Comparison of ENCODE assay signal across 20 cellular contexts in the genomic region with DNA sequence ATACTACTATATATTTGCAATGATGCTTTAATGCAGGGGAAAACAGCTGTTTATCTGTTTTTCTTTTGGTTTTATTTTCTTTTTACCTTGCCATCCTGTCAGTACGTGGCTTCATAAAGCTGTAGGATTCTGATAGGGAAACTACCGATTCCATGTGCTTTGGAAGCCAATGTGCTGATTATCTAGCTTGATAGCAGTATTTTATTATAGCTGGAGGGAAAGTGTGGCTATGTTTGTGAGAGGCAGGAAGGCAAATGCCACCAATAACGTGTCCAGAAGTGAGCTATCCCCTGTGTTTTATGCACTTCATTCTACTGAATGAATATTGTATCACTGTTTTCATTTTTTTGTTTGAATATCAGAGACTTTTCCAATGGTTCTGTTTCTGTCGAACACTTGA. TPM values are rescaled to one million over a fixed set of nuclear protein-coding genes. Genes with fewer than 3 reads are reported as not detected.
DNase-seq lines count a peak whose midpoint lies in the region; ATAC-seq, FAIRE-seq and TF ChIP-seq lines count a peak whose summit lies in the region.
"Had no signal": no experiment of that assay in that cellular context is flagged by ENCODE, and none has a peak within 500 bp of the region (broad histone marks: within the 10 kb centered on the region; RNA-seq: fewer than 3 reads in every experiment).

No MANE protein-coding gene starts in this region.

- peak; percentile 34 for FAIRE-seq in astrocyte (lab: Jason Lieb, UNC)
- no peak for FAIRE-seq in GM12891 (lab: Jason Lieb, UNC)

- no peaks in the 10 kb centered on the region for H3K79me2 ChIP-seq in astrocyte (ENCODE audit: insufficient read depth, low read length)

- no peaks in the 10 kb centered on the region for H4K20me1 ChIP-seq in astrocyte (ENCODE audit: insufficient read depth, low read length)

- TF ChIP-seq CTCF in astrocyte (IDR thresholded peaks at IDR 0.05; ENCODE audit: insufficient read depth, low read depth, low read length) (no peak), transverse colon (IDR thresholded peaks at IDR 0.05) (no peak)

- peaks cover 2% of the 10 kb centered on the region for H3K36me3 Mint-ChIP-seq in astrocyte (ENCODE audit: low read depth, unreplicated experiment)

- H3K27ac ChIP-seq in astrocyte (ENCODE audit: low read depth, low read length) (no peak overlapping the region), transverse colon (peak overlapping the region; percentile 6 to 61 (median 30))
- H3K27ac ChIP-seq: C4-2B, HL-60 had no signal

- no peaks in the 10 kb centered on the region for H3K9me3 Mint-ChIP-seq in astrocyte (ENCODE audit: unreplicated experiment)
- H3K9me3 Mint-ChIP-seq: GM23338, IgD-negative memory B cell had no signal

- H3K27me3 Mint-ChIP-seq in astrocyte (ENCODE audit: low read depth, unreplicated experiment), result no peaks in the 10 kb centered on the region
- H3K27me3 Mint-ChIP-seq: IgD-negative memory B cell had no signal

- DNase-seq in astrocyte (ENCODE audit: low read depth) (no peak), left colon (no peak), transverse colon (no peak), GM12891 (ENCODE audit: insufficient read length, low spot score) (no peak), SHP77 treated with DMSO at 0.1 percent for 48 hours (lab: John Stamatoyannopoulos, UW) (no peak)
- DNase-seq: AML-193, COR-L47, GDM1, Karpas-422, NCI-H1105, NCI-H1694, NCI-H2081 treated with DMSO at 0.1 percent for 48 hours, SHP77 had no signal

- no peak overlapping the region for H3K4me3 Mint-ChIP-seq in astrocyte (ENCODE audit: unreplicated experiment)
- H3K4me3 Mint-ChIP-seq: GM23338, IgD-negative memory B cell had no signal

- no peak overlapping the region for H2AFZ ChIP-seq in astrocyte (ENCODE audit: low read depth, low read length)
- H2AFZ ChIP-seq: GM23338 had no signal

- in situ Hi-C loops in transverse colon (cut with MboI; ENCODE audit: low pct_ligation_motif_present in 1 of 4, low pct_unique_long_range_greater_than_20kb in 1 of 4, low sequenced_read_pairs in 3 of 4), result no loop called here

- TF ChIP-seq EP300 in transverse colon (IDR thresholded peaks at IDR 0.05; ENCODE audit: low read depth), result no peak

- no peaks in the 10 kb centered on the region for H3K27me3 ChIP-seq in astrocyte (ENCODE audit: insufficient read depth, low read length)
- H3K27me3 ChIP-seq in transverse colon, result no peaks in the 10 kb centered on the region

- H3K4me3 ChIP-seq in astrocyte (ENCODE audit: insufficient read depth, low read depth, low read length) (no peak overlapping the region), transverse colon (peak overlapping the region in 1 of 4 donors; percentile 10)
- H3K4me3 ChIP-seq: GM23338 had no signal

- no peak overlapping the region for H3K27ac Mint-ChIP-seq in astrocyte (ENCODE audit: unreplicated experiment)
- H3K27ac Mint-ChIP-seq: GM23338, IgD-negative memory B cell had no signal

- no peaks in the 10 kb centered on the region for H3K36me3 ChIP-seq in astrocyte (ENCODE audit: insufficient read depth, low read length)
- no peaks in the 10 kb centered on the region for H3K36me3 ChIP-seq in transverse colon

- H3K9ac ChIP-seq in astrocyte (ENCODE audit: low read length), result no peak overlapping the region

- WGBS in transverse colon (ENCODE audit: low coverage in 1 of 2), 2 donors, result 52 to 61% methylated on average over 4 of the region's 4 CpGs

- no peaks in the 10 kb centered on the region for H3K9me3 ChIP-seq in astrocyte (ENCODE audit: insufficient read depth, low read depth, low read length)
- no peaks in the 10 kb centered on the region for H3K9me3 ChIP-seq in transverse colon

- TF ChIP-seq POLR2A in transverse colon (IDR thresholded peaks at IDR 0.05) (no peak), GM12891 (IDR thresholded peaks at IDR 0.05; ENCODE audit: low read depth, low read length) (no peak)

- no peaks in the 10 kb centered on the region for H3K4me1 ChIP-seq in astrocyte (ENCODE audit: insufficient read depth, low read length)
- H3K4me1 ChIP-seq in transverse colon, result peaks cover 0 to 57% (median 31%) of the 10 kb centered on the region in 4 donors

- peaks cover 3% of the 10 kb centered on the region for H3K4me1 Mint-ChIP-seq in astrocyte (ENCODE audit: low read depth, unreplicated experiment)

- peak; percentile 36 for ATAC-seq in HG02642 (IDR thresholded peaks at IDR 0.05; ENCODE audit: poor library complexity, unreplicated experiment)
- ATAC-seq in left colon, result peak; percentile 16
- ATAC-seq in HG03342 (IDR thresholded peaks at IDR 0.05; ENCODE audit: unreplicated experiment), result no peak
- ATAC-seq: GM23338, HCT116 had no signal

- intact Hi-C loops in left colon (cut with DNase I, micrococcal nuclease), result no loop called here
- intact Hi-C loops in transverse colon (cut with DNase I; ENCODE audit: low total_unique reads), result no loop called here

- no peak overlapping the region for H3K4me2 ChIP-seq in astrocyte (ENCODE audit: low read length)
- H3K4me2 ChIP-seq: GM23338 had no signal

TF ChIP-seq in GM12891, 5 proteins besides CTCF, POLR2A, EP300 and RAD21:
- TF ChIP-seq POU2F2 (IDR thresholded peaks at IDR 0.05; ENCODE audit: low read depth, low read length) (no peak), PAX5 (IDR thresholded peaks at IDR 0.05; ENCODE audit: insufficient read depth, low read length, severe bottlenecking) (no peak)

RNA-seq across cellular contexts. Expression of gene IL15, which starts 43.7 kb away (rescaled TPM):
- 3.6 and 4.8 TPM in 2 replicates for total RNA-seq in astrocyte
- total RNA-seq in left colon, result 1 to 10 TPM; 5.6 to 8.2 TPM
- 10 to 100 TPM in 1 of 4 donors, 1 to 10 TPM in 2, under 1 TPM in 1; 0.75 to 14.0 (median 5.2) TPM for total RNA-seq in transverse colon
- polyA plus RNA-seq in GM12891 (2012; ENCODE audit: low read depth, missing spikeins), result 7.3 TPM
